In the genomic region with DNA sequence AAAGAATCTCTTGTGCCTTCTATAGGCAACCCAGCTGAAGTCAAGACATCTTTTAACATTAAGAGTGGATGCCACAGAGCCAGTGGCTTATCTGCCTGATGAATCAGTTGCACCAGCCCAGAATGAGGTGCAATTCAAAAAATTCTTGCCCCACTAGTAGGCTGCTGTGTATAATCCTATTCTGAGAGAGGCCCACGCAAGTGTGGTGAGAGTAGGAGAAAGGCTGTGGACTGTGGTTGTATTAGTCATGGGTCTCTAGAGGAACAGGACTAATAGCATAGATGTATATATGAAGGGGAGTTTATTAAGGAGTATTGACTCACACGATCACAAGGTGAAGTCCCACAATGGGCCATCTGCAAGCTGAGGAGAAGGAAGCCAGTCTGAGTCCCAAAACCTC, we compare ENCODE assay signal across 13 cellular contexts.
DNase-seq lines count a peak whose midpoint lies in the region; TF ChIP-seq lines count a peak whose summit lies in the region.
"Had no signal": no experiment of that assay in that cellular context is flagged by ENCODE, and none has a peak within 500 bp of the region (broad histone marks: within the 10 kb centered on the region; RNA-seq: fewer than 3 reads in every experiment).

No MANE protein-coding gene starts in this region.

- no peak overlapping the region for H3K4me3 Mint-ChIP-seq in activated naive CD4-positive, alpha-beta T cell treated with anti-CD3 and anti-CD28 coated beads for 36 hours
- no peak overlapping the region for H3K4me3 Mint-ChIP-seq in activated naive CD4-positive, alpha-beta T cell treated with anti-CD3 and anti-CD28 coated beads, Interleukin-2, amount 10 ng/mL, durations not matched to agents 7 days and 5 days
- no peak overlapping the region for H3K4me3 Mint-ChIP-seq in activated CD4-positive, alpha-beta memory T cell treated with anti-CD3 and anti-CD28 coated beads for 36 hours
- no peak overlapping the region for H3K4me3 Mint-ChIP-seq in stimulated activated naive CD8-positive, alpha-beta T cell treated with anti-CD3 and anti-CD28 coated beads, Interleukin-15, Interleukin-2, amounts not matched to agents 100 ng/mL and 50 ng/mL, for 24 hours
- H3K4me3 Mint-ChIP-seq: naive thymus-derived CD8-positive, alpha-beta T cell had no signal

- H3K27me3 Mint-ChIP-seq in activated naive CD4-positive, alpha-beta T cell treated with anti-CD3 and anti-CD28 coated beads for 36 hours (ENCODE audit: low read depth): no peaks in the 10 kb centered on the region
- H3K27me3 Mint-ChIP-seq in activated naive CD4-positive, alpha-beta T cell treated with anti-CD3 and anti-CD28 coated beads, Interleukin-2, amount 10 ng/mL, durations not matched to agents 7 days and 5 days: no peaks in the 10 kb centered on the region
- H3K27me3 Mint-ChIP-seq in activated CD4-positive, alpha-beta memory T cell treated with anti-CD3 and anti-CD28 coated beads for 36 hours: no peaks in the 10 kb centered on the region
- no peaks in the 10 kb centered on the region for H3K27me3 Mint-ChIP-seq in stimulated activated naive CD8-positive, alpha-beta T cell treated with anti-CD3 and anti-CD28 coated beads, Interleukin-15, Interleukin-2, amounts not matched to agents 100 ng/mL and 50 ng/mL, for 24 hours
- H3K27me3 Mint-ChIP-seq: naive thymus-derived CD8-positive, alpha-beta T cell had no signal

- no peak for TF ChIP-seq EP300 in sigmoid colon (IDR thresholded peaks at IDR 0.05)

- peak; percentile 45 for DNase-seq in activated naive CD4-positive, alpha-beta T cell treated with anti-CD3 and anti-CD28 coated beads for 36 hours
- DNase-seq in activated naive CD4-positive, alpha-beta T cell treated with anti-CD3 and anti-CD28 coated beads, Interleukin-2, amount 10 ng/mL, durations not matched to agents 7 days and 5 days: no peak
- DNase-seq in activated CD4-positive, alpha-beta memory T cell treated with anti-CD3 and anti-CD28 coated beads for 36 hours: peak; percentile 74
- DNase-seq in iris pigment epithelial cell (ENCODE audit: low read depth) (peak; percentile 81), DMS79 treated with DMSO at 0.1 percent for 48 hours (lab: John Stamatoyannopoulos, UW) (no peak), NCI-H2081 treated with DMSO at 0.1 percent for 48 hours (lab: John Stamatoyannopoulos, UW) (no peak), sigmoid colon (no peak)
- DNase-seq: BE2C; GDM1; kidney; naive thymus-derived CD8-positive, alpha-beta T cell; NCI-H1092 had no signal

- no peaks in the 10 kb centered on the region for H3K27me3 ChIP-seq in sigmoid colon
- H3K27me3 ChIP-seq: BE2C had no signal

- no peaks in the 10 kb centered on the region for H3K9me3 ChIP-seq in sigmoid colon
- H3K9me3 ChIP-seq: BE2C had no signal

- peaks cover 29% of the 10 kb centered on the region for H3K4me1 Mint-ChIP-seq in activated naive CD4-positive, alpha-beta T cell treated with anti-CD3 and anti-CD28 coated beads for 36 hours (ENCODE audit: low read depth)
- peaks cover 3% of the 10 kb centered on the region for H3K4me1 Mint-ChIP-seq in activated naive CD4-positive, alpha-beta T cell treated with anti-CD3 and anti-CD28 coated beads, Interleukin-2, amount 10 ng/mL, durations not matched to agents 7 days and 5 days
- H3K4me1 Mint-ChIP-seq in activated CD4-positive, alpha-beta memory T cell treated with anti-CD3 and anti-CD28 coated beads for 36 hours (ENCODE audit: low read depth): peaks cover 29% of the 10 kb centered on the region
- peaks cover 40% of the 10 kb centered on the region for H3K4me1 Mint-ChIP-seq in stimulated activated naive CD8-positive, alpha-beta T cell treated with anti-CD3 and anti-CD28 coated beads, Interleukin-15, Interleukin-2, amounts not matched to agents 100 ng/mL and 50 ng/mL, for 24 hours (ENCODE audit: low read depth)

- no peaks in the 10 kb centered on the region for H3K36me3 ChIP-seq in sigmoid colon
- H3K36me3 ChIP-seq: BE2C had no signal

- CTCF ChIA-PET in activated naive CD4-positive, alpha-beta T cell treated with anti-CD3 and anti-CD28 coated beads for 36 hours (lab: Charles Lee): interaction anchor here (1.3 kb wide), 1 partner anchor 30 kb away, joined by 4 read pairs; no protein-coding TSS in a partner anchor
- CTCF ChIA-PET in activated naive CD4-positive, alpha-beta T cell treated with anti-CD3 and anti-CD28 coated beads, Interleukin-2, amount 10 ng/mL, durations not matched to agents 7 days and 5 days (lab: Charles Lee): no interaction called here
- CTCF ChIA-PET in activated CD4-positive, alpha-beta memory T cell treated with anti-CD3 and anti-CD28 coated beads for 36 hours (lab: Charles Lee): interaction anchor here (1.0 kb wide), 1 partner anchor 31 kb away, joined by 3 read pairs; no protein-coding TSS in a partner anchor

- no peak for TF ChIP-seq CTCF in sigmoid colon (IDR thresholded peaks at IDR 0.05)

- 91 to 93% methylated on average over 2 of the region's 2 CpGs for WGBS in sigmoid colon, 2 donors

- intact Hi-C loops in activated naive CD4-positive, alpha-beta T cell treated with anti-CD3 and anti-CD28 coated beads for 36 hours (cut with micrococcal nuclease): no loop called here
- intact Hi-C loops in activated CD4-positive, alpha-beta memory T cell treated with anti-CD3 and anti-CD28 coated beads for 36 hours (cut with micrococcal nuclease): loop anchor here (1.0 kb wide), 1 partner anchor 109 kb away; a partner anchor contains a TSS
- intact Hi-C loops in sigmoid colon (cut with DNase I): no loop called here

- H3K4me3 ChIP-seq in sigmoid colon: no peak overlapping the region

- TF ChIP-seq POLR2A in sigmoid colon (IDR thresholded peaks at IDR 0.05): no peak

- peaks cover 0 to 27% (median 21%) of the 10 kb centered on the region in 4 donors for H3K4me1 ChIP-seq in sigmoid colon
- H3K4me1 ChIP-seq: BE2C had no signal

- H3K27ac ChIP-seq in sigmoid colon: peak overlapping the region in 1 of 4 donors; percentile 86

- POLR2A ChIA-PET in activated CD4-positive, alpha-beta memory T cell treated with anti-CD3 and anti-CD28 coated beads for 36 hours (lab: Charles Lee): no interaction called here

- no peak overlapping the region for H3K27ac Mint-ChIP-seq in activated naive CD4-positive, alpha-beta T cell treated with anti-CD3 and anti-CD28 coated beads for 36 hours
- H3K27ac Mint-ChIP-seq in activated naive CD4-positive, alpha-beta T cell treated with anti-CD3 and anti-CD28 coated beads, Interleukin-2, amount 10 ng/mL, durations not matched to agents 7 days and 5 days: no peak overlapping the region
- H3K27ac Mint-ChIP-seq in activated CD4-positive, alpha-beta memory T cell treated with anti-CD3 and anti-CD28 coated beads for 36 hours: no peak overlapping the region
- peak overlapping the region; percentile 86 for H3K27ac Mint-ChIP-seq in stimulated activated naive CD8-positive, alpha-beta T cell treated with anti-CD3 and anti-CD28 coated beads, Interleukin-15, Interleukin-2, amounts not matched to agents 100 ng/mL and 50 ng/mL, for 24 hours
- H3K27ac Mint-ChIP-seq: naive thymus-derived CD8-positive, alpha-beta T cell had no signal

- no peaks in the 10 kb centered on the region for H3K9me3 Mint-ChIP-seq in activated naive CD4-positive, alpha-beta T cell treated with anti-CD3 and anti-CD28 coated beads for 36 hours
- H3K9me3 Mint-ChIP-seq in activated naive CD4-positive, alpha-beta T cell treated with anti-CD3 and anti-CD28 coated beads, Interleukin-2, amount 10 ng/mL, durations not matched to agents 7 days and 5 days: no peaks in the 10 kb centered on the region
- H3K9me3 Mint-ChIP-seq in activated CD4-positive, alpha-beta memory T cell treated with anti-CD3 and anti-CD28 coated beads for 36 hours: no peaks in the 10 kb centered on the region
- peaks cover 14% of the 10 kb centered on the region for H3K9me3 Mint-ChIP-seq in stimulated activated naive CD8-positive, alpha-beta T cell treated with anti-CD3 and anti-CD28 coated beads, Interleukin-15, Interleukin-2, amounts not matched to agents 100 ng/mL and 50 ng/mL, for 24 hours

- H3K36me3 Mint-ChIP-seq in activated naive CD4-positive, alpha-beta T cell treated with anti-CD3 and anti-CD28 coated beads for 36 hours (ENCODE audit: low read depth): peaks cover 2% of the 10 kb centered on the region
- peaks cover 4% of the 10 kb centered on the region for H3K36me3 Mint-ChIP-seq in activated naive CD4-positive, alpha-beta T cell treated with anti-CD3 and anti-CD28 coated beads, Interleukin-2, amount 10 ng/mL, durations not matched to agents 7 days and 5 days
- H3K36me3 Mint-ChIP-seq in activated CD4-positive, alpha-beta memory T cell treated with anti-CD3 and anti-CD28 coated beads for 36 hours: peaks cover 1% of the 10 kb centered on the region
- no peaks in the 10 kb centered on the region for H3K36me3 Mint-ChIP-seq in stimulated activated naive CD8-positive, alpha-beta T cell treated with anti-CD3 and anti-CD28 coated beads, Interleukin-15, Interleukin-2, amounts not matched to agents 100 ng/mL and 50 ng/mL, for 24 hours (ENCODE audit: low read depth)

Comparison
In these comparisons a context has a peak if more than half of its experiments do, and no peak if none do; other contexts are left out.
1. DNase-seq: peak in activated naive CD4-positive, alpha-beta T cell treated with anti-CD3 and anti-CD28 coated beads for 36 hours (single experiment), activated CD4-positive, alpha-beta memory T cell treated with anti-CD3 and anti-CD28 coated beads for 36 hours (single experiment) and iris pigment epithelial cell (single experiment); none in activated naive CD4-positive, alpha-beta T cell treated with anti-CD3 and anti-CD28 coated beads, Interleukin-2, amount 10 ng/mL, durations not matched to agents 7 days and 5 days (single experiment), DMS79 treated with DMSO at 0.1 percent for 48 hours (single experiment), NCI-H2081 treated with DMSO at 0.1 percent for 48 hours (single experiment) and sigmoid colon (single experiment).